9 cellular contexts compared by ENCODE assay signal in genomic region chr9:15293727-15294405, GRCh38. TPM values are rescaled to one million over a fixed set of nuclear protein-coding genes. Genes with fewer than 3 reads are reported as not detected.
DNase-seq lines count a peak whose midpoint lies in the region; ATAC-seq and TF ChIP-seq lines count a peak whose summit lies in the region.
"Had no signal": no experiment of that assay in that cellular context is flagged by ENCODE, and none has a peak within 500 bp of the region (broad histone marks: within the 10 kb centered on the region; RNA-seq: fewer than 3 reads in every experiment).

No MANE protein-coding gene starts in this region.

- peak; percentile 19 to 23 for ATAC-seq in activated T-cell treated with anti-CD3 and anti-CD28 coated beads, Interleukin-2, amount 50 U/mL, for 72 hours (replicated peaks in 1 of 2)
- ATAC-seq in activated naive CD8-positive, alpha-beta T cell treated with anti-CD3 and anti-CD28 coated beads, Interleukin-2, amount 10 ng/mL, durations not matched to agents 7 days and 5 days (ENCODE audit: low read depth): peak; percentile 27
- ATAC-seq in right lobe of liver (no peak), GM21423 (IDR thresholded peaks at IDR 0.05; ENCODE audit: unreplicated experiment) (no peak)

- H3K4me3 ChIP-seq in right lobe of liver (no peak overlapping the region), thymus (ENCODE audit: low read length) (no peak overlapping the region)
- H3K4me3 ChIP-seq: BLaER1 treated with 17β-estradiol and CSF1 and Interleukin-3, amounts not matched to agents 10 nM and 100 nM had no signal

- H3K27ac ChIP-seq in right lobe of liver (peak overlapping the region in 2 of 3 donors; percentile 6 to 9), thymus (ENCODE audit: low read depth) (peak overlapping the region; percentile 53)
- H3K27ac ChIP-seq: BLaER1 treated with 17β-estradiol and CSF1 and Interleukin-3, amounts not matched to agents 10 nM and 100 nM had no signal

- H3K4me1 ChIP-seq in right lobe of liver (peaks cover 0 to 35% (median 13%) of the 10 kb centered on the region in 4 donors), thymus (ENCODE audit: control insufficient read depth, insufficient read depth, low read length) (peaks cover 34% of the 10 kb centered on the region)

- 70% methylated on average over 12 of the region's 12 CpGs for WGBS in right lobe of liver (ENCODE audit: insufficient coverage, low coverage, low lambda C conversion rate, missing lambda C conversion rate)
- 60% methylated on average over 12 of the region's 12 CpGs for WGBS in thymus

- POLR2A ChIA-PET in activated naive CD8-positive, alpha-beta T cell treated with anti-CD3 and anti-CD28 coated beads, Interleukin-2, amount 10 ng/mL, durations not matched to agents 7 days and 5 days (lab: Charles Lee): interaction anchor here (1.2 to 8.7 kb wide), 3 partner anchors 13 to 16 kb away, joined by 5 to 79 read pairs (median 7); partner anchors contain the start of gene TTC39B

- DNase-seq in activated T-cell treated with anti-CD3 and anti-CD28 coated beads, Interleukin-2, amount 50 U/mL, for 72 hours: peak in 1 of 2 donors; percentile 10
- DNase-seq in activated T-cell treated with anti-CD3 and anti-CD28 coated beads for 4 hours (no peak), right lobe of liver (no peak), NCI-H128 (lab: John Stamatoyannopoulos, UW; ENCODE audit: unreplicated experiment) (no peak), 8988T (no peak)
- no peak for DNase-seq in activated naive CD8-positive, alpha-beta T cell treated with anti-CD3 and anti-CD28 coated beads, Interleukin-2, amount 10 ng/mL, durations not matched to agents 7 days and 5 days

- no peak for TF ChIP-seq CTCF in right lobe of liver (IDR thresholded peaks at IDR 0.05)

- TF ChIP-seq POLR2A in right lobe of liver (IDR thresholded peaks at IDR 0.05): no peak

- H3K36me3 ChIP-seq in right lobe of liver (no peaks in the 10 kb centered on the region), thymus (ENCODE audit: control insufficient read depth, insufficient read depth) (no peaks in the 10 kb centered on the region)

- no peaks in the 10 kb centered on the region for H3K9me3 ChIP-seq in right lobe of liver
- H3K9me3 ChIP-seq in thymus (ENCODE audit: control insufficient read depth): no peaks in the 10 kb centered on the region

- peak overlapping the region; percentile 69 to 73 for H3K4me3 Mint-ChIP-seq in activated T-cell treated with anti-CD3 and anti-CD28 coated beads, Interleukin-2, amount 50 U/mL, for 72 hours
- H3K4me3 Mint-ChIP-seq in activated naive CD8-positive, alpha-beta T cell treated with anti-CD3 and anti-CD28 coated beads, Interleukin-2, amount 10 ng/mL, durations not matched to agents 7 days and 5 days: peak overlapping the region; percentile 76

- peaks cover 22 to 23% of the 10 kb centered on the region in 2 donors for H3K36me3 Mint-ChIP-seq in activated T-cell treated with anti-CD3 and anti-CD28 coated beads, Interleukin-2, amount 50 U/mL, for 72 hours (ENCODE audit: insufficient read depth in 2 of 2)
- peaks cover 41% of the 10 kb centered on the region for H3K36me3 Mint-ChIP-seq in activated naive CD8-positive, alpha-beta T cell treated with anti-CD3 and anti-CD28 coated beads, Interleukin-2, amount 10 ng/mL, durations not matched to agents 7 days and 5 days

- peak overlapping the region; percentile 80 for H3K27ac Mint-ChIP-seq in activated T-cell treated with anti-CD3 and anti-CD28 coated beads, Interleukin-2, amount 50 U/mL, for 72 hours
- peak overlapping the region; percentile 98 for H3K27ac Mint-ChIP-seq in activated naive CD8-positive, alpha-beta T cell treated with anti-CD3 and anti-CD28 coated beads, Interleukin-2, amount 10 ng/mL, durations not matched to agents 7 days and 5 days

- intact Hi-C loops in right lobe of liver (cut with DNase I): no loop called here

- H3K27me3 ChIP-seq in right lobe of liver (no peaks in the 10 kb centered on the region), thymus (ENCODE audit: control insufficient read depth, insufficient read depth) (no peaks in the 10 kb centered on the region)
- H3K27me3 ChIP-seq: BLaER1 treated with 17β-estradiol and CSF1 and Interleukin-3, amounts not matched to agents 10 nM and 100 nM had no signal

- H3K27me3 Mint-ChIP-seq in activated T-cell treated with anti-CD3 and anti-CD28 coated beads, Interleukin-2, amount 50 U/mL, for 72 hours (ENCODE audit: low read depth): no peaks in the 10 kb centered on the region
- no peaks in the 10 kb centered on the region for H3K27me3 Mint-ChIP-seq in activated naive CD8-positive, alpha-beta T cell treated with anti-CD3 and anti-CD28 coated beads, Interleukin-2, amount 10 ng/mL, durations not matched to agents 7 days and 5 days

- peaks cover 2 to 7% of the 10 kb centered on the region in 2 donors for H3K9me3 Mint-ChIP-seq in activated T-cell treated with anti-CD3 and anti-CD28 coated beads, Interleukin-2, amount 50 U/mL, for 72 hours
- H3K9me3 Mint-ChIP-seq in activated naive CD8-positive, alpha-beta T cell treated with anti-CD3 and anti-CD28 coated beads, Interleukin-2, amount 10 ng/mL, durations not matched to agents 7 days and 5 days: peaks cover 1% of the 10 kb centered on the region

- peaks cover 74% of the 10 kb centered on the region for H3K4me1 Mint-ChIP-seq in activated T-cell treated with anti-CD3 and anti-CD28 coated beads, Interleukin-2, amount 50 U/mL, for 72 hours (ENCODE audit: low read depth)
- H3K4me1 Mint-ChIP-seq in activated naive CD8-positive, alpha-beta T cell treated with anti-CD3 and anti-CD28 coated beads, Interleukin-2, amount 10 ng/mL, durations not matched to agents 7 days and 5 days: peaks cover 51% of the 10 kb centered on the region

RNA-seq across cellular contexts. Expression of gene TTC39B, which starts 13.2 kb away (rescaled TPM):
- 10 to 100 TPM; 30.8 to 46.7 TPM for total RNA-seq in activated T-cell treated with anti-CD3 and anti-CD28 coated beads, Interleukin-2, amount 50 U/mL, for 72 hours
- 10 to 100 TPM; 33.6 to 35.2 TPM for total RNA-seq in activated naive CD8-positive, alpha-beta T cell treated with anti-CD3 and anti-CD28 coated beads, Interleukin-2, amount 10 ng/mL, durations not matched to agents 7 days and 5 days
- 1 to 10 TPM; 4.5 to 9.9 (median 7.6) TPM for total RNA-seq in right lobe of liver
- polyA plus RNA-seq in thymus: 9.4 TPM

Comparison
In these comparisons a context has a peak if more than half of its experiments do, and no peak if none do; other contexts are left out.
1. ATAC-seq: peak in activated T-cell treated with anti-CD3 and anti-CD28 coated beads, Interleukin-2, amount 50 U/mL, for 72 hours (2 of 2) and activated naive CD8-positive, alpha-beta T cell treated with anti-CD3 and anti-CD28 coated beads, Interleukin-2, amount 10 ng/mL, durations not matched to agents 7 days and 5 days (single experiment); none in right lobe of liver (0 of 4) and GM21423 (single experiment).